1 cellular context compared by ENCODE assay signal in the genomic region with DNA sequence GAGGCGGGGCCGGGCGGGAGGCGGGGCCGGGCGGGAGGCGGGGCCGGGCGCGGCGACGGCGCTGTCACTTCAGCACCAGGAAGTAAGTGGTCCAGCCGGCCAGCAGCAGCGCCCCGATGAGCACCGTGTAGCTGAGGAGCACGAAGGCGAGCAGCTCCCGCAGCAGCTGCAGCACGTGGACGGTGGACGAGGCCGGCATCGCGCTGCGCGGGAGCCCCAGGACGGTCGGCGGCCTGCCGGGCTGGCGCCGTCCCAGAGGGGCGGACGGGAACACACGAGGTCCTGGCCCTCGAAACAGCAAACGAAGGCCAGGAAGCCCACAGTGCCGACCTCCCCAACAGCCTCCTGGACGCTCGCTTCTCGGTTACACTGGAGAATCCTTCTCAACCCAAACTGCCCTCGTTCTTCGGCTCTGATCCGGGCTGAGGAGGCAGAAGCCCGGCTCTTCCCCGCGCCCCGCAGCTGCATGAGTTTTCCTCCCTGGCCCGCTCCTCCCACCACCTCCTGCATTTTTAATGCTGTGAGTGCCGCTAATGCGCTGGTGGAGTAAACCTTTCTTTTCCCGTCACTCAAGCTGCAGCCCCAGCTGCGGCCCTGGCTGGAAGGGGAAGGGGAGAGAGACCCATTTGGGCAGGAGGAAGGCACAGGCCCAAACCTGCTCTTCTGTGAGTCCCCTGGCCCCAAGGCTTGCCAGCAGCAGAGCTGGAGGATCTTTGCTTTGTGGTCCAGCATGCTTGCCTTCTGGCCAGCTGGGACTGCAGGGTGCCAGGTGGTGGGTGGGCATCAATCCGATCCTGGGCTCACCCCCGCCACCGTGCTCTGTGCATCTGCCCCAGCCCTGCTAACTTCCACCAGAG.
TF ChIP-seq lines count a peak whose summit lies in the region.

No MANE protein-coding gene starts in this region.

TF ChIP-seq in HepG2, 621 proteins besides CTCF, POLR2A, EP300 and RAD21 (continued from another document):
- peak; percentile 97 for TF ChIP-seq ZBTB43 (CRISPR knock-in tag; conservative IDR thresholded peaks at IDR 0.05)
- peak; percentile 35; the same call in 1 of the 2 replicates for TF ChIP-seq ZNF33B (CRISPR knock-in tag; IDR thresholded peaks at IDR 0.05)
- TF ChIP-seq RFX1 (IDR thresholded peaks at IDR 0.05): no peak
- TF ChIP-seq ZNF101 (CRISPR knock-in tag; IDR thresholded peaks at IDR 0.05; ENCODE audit: borderline replicate concordance, low read depth): 0 out of 2 replicates have a peak, but pooled peaks have one; percentile 61
- no peak for TF ChIP-seq SSRP1 (CRISPR knock-in tag; IDR thresholded peaks at IDR 0.05)
- peak; percentile 85 for TF ChIP-seq ZC3H13 (CRISPR knock-in tag; IDR thresholded peaks at IDR 0.05)
- TF ChIP-seq, protein P1, sequence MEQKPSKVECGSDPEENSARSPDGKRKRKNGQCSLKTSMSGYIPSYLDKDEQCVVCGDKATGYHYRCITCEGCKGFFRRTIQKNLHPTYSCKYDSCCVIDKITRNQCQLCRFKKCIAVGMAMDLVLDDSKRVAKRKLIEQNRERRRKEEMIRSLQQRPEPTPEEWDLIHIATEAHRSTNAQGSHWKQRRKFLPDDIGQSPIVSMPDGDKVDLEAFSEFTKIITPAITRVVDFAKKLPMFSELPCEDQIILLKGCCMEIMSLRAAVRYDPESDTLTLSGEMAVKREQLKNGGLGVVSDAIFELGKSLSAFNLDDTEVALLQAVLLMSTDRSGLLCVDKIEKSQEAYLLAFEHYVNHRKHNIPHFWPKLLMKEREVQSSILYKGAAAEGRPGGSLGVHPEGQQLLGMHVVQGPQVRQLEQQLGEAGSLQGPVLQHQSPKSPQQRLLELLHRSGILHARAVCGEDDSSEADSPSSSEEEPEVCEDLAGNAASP (CRISPR knock-in tag; IDR thresholded peaks at IDR 0.05; ENCODE audit: borderline replicate concordance): peak; percentile 28; the same call in 1 of the 2 replicates
- TF ChIP-seq, protein P2, sequence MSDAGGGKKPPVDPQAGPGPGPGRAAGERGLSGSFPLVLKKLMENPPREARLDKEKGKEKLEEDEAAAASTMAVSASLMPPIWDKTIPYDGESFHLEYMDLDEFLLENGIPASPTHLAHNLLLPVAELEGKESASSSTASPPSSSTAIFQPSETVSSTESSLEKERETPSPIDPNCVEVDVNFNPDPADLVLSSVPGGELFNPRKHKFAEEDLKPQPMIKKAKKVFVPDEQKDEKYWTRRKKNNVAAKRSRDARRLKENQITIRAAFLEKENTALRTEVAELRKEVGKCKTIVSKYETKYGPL (CRISPR knock-in tag; IDR thresholded peaks at IDR 0.05): peak; percentile 89; the same call in 1 of the 2 replicates
- TF ChIP-seq ZIK1 (CRISPR knock-in tag; IDR thresholded peaks at IDR 0.05; ENCODE audit: borderline replicate concordance, low read depth): peak; percentile 81; the same call in 1 of the 2 replicates
- peak; percentile 81; the same call in 1 of the 2 replicates for TF ChIP-seq MTF1 (CRISPR knock-in tag; IDR thresholded peaks at IDR 0.05)
- TF ChIP-seq ZFY (CRISPR knock-in tag; IDR thresholded peaks at IDR 0.05): peak; percentile 71
- TF ChIP-seq, protein P3, sequence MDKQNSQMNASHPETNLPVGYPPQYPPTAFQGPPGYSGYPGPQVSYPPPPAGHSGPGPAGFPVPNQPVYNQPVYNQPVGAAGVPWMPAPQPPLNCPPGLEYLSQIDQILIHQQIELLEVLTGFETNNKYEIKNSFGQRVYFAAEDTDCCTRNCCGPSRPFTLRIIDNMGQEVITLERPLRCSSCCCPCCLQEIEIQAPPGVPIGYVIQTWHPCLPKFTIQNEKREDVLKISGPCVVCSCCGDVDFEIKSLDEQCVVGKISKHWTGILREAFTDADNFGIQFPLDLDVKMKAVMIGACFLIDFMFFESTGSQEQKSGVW (CRISPR knock-in tag; IDR thresholded peaks at IDR 0.05; ENCODE audit: borderline replicate concordance): 0 out of 2 replicates have a peak, but pooled peaks have one; percentile 55
- TF ChIP-seq, protein P4, sequence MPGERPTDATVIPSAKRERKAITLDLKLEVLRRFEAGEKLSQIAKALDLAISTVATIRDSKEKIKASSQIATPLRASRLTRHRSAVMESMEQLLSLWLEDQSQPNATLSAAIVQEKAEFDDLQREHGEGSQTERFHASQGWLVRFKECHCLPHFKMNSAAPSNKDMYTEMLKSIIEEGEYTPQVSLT (CRISPR knock-in tag; IDR thresholded peaks at IDR 0.05; ENCODE audit: borderline replicate concordance, low read depth): no peak; the same call in 1 of the 2 replicates
- TF ChIP-seq DNMT3B (CRISPR knock-in tag; conservative IDR thresholded peaks at IDR 0.05): peak; percentile 84; the same call in 1 of the 2 replicates
- TF ChIP-seq ARNT2 (CRISPR knock-in tag; IDR thresholded peaks at IDR 0.05; ENCODE audit: low read depth): peak; percentile 92
- TF ChIP-seq KLF13 (CRISPR knock-in tag; IDR thresholded peaks at IDR 0.05): peak; percentile 83; the same call in 1 of the 2 replicates
